In genomic region chr16:29613307-29614057, GRCh38 we compare ENCODE assay signal across 8 cellular contexts. TPM values are rescaled to one million over a fixed set of nuclear protein-coding genes. Genes with fewer than 3 reads are reported as not detected.
DNase-seq lines count a peak whose midpoint lies in the region; ATAC-seq and TF ChIP-seq lines count a peak whose summit lies in the region.
"Not testable (repeated sequence)": the region's sequence is repeated elsewhere in the genome, so short reads cannot be mapped to it uniquely, and the experiment has no call there.

No MANE protein-coding gene starts in this region.

- intact Hi-C loops in mammary epithelial cell (cut with micrococcal nuclease), result loop anchor here (2.0 kb wide), 1 partner anchor 207 kb away; the partner anchor contains the start of gene MVP
- intact Hi-C loops in sigmoid colon (cut with DNase I); vagina (cut with DNase I): not testable (repeated sequence)

- H3K4me1 ChIP-seq in mammary epithelial cell (ENCODE audit: insufficient read depth, low read length); vagina: not testable (repeated sequence)
- peaks cover 0 to 29% (median 11%) of the 10 kb centered on the region in 4 donors for H3K4me1 ChIP-seq in sigmoid colon

- ATAC-seq in GM18498 (IDR thresholded peaks at IDR 0.05; ENCODE audit: unreplicated experiment), result peak; percentile 51
- ATAC-seq in HG03196 (IDR thresholded peaks at IDR 0.05; ENCODE audit: unreplicated experiment), result peak; percentile 28

- CTCF ChIA-PET in mammary epithelial cell (lab: Charles Lee; ENCODE audit: low non-redundant PET), result interaction anchor here (0.7 kb wide), 1 partner anchor 419 kb away, joined by 4 read pairs; no protein-coding TSS in a partner anchor

- H3K27me3 ChIP-seq in mammary epithelial cell (ENCODE audit: insufficient read depth, low read length); sigmoid colon; vagina: not testable (repeated sequence)

- H3K4me3 ChIP-seq in mammary epithelial cell (replicated peaks in 1 of 3; ENCODE audit: insufficient read depth in 1 of 3, low read depth in 2 of 3, low read length in 3 of 3), result peak overlapping the region; percentile 73 to 91 (median 85)
- peak overlapping the region; percentile 75 for H3K4me3 ChIP-seq in iPS-18c (ENCODE audit: insufficient read depth, low read depth, low read length)
- peak overlapping the region; percentile 54 to 66 (median 58) for H3K4me3 ChIP-seq in sigmoid colon
- H3K4me3 ChIP-seq in vagina, result peak overlapping the region; percentile 63 to 75

- peak; percentile 15 to 35 for TF ChIP-seq POLR2A in sigmoid colon (IDR thresholded peaks at IDR 0.05)
- TF ChIP-seq POLR2A in vagina (IDR thresholded peaks at IDR 0.05), result peak in 1 of 2 donors; percentile 64

- H2AFZ ChIP-seq in mammary epithelial cell (ENCODE audit: low read depth, low read length), result peak overlapping the region; percentile 81

- in situ Hi-C loops in mammary epithelial cell (cut with MboI; ENCODE audit: low sequenced_read_pairs in 2 of 2), result not testable (repeated sequence)

- peaks cover 38% of the 10 kb centered on the region for H3K79me2 ChIP-seq in mammary epithelial cell (ENCODE audit: insufficient read depth, low read length)

- TF ChIP-seq EP300 in sigmoid colon (IDR thresholded peaks at IDR 0.05), result not testable (repeated sequence)

- not testable (repeated sequence) for H4K20me1 ChIP-seq in mammary epithelial cell (ENCODE audit: insufficient read depth, low read length)

- DNase-seq in NCI-H460 (ENCODE audit: extremely low read depth, low read depth), result peak; percentile 85
- DNase-seq in activated CD4-positive, CD25-positive, alpha-beta regulatory T cell (lab: John Stamatoyannopoulos, UW), result peak; percentile 74 to 88 (median 84)
- peak; percentile 76 for DNase-seq in mammary epithelial cell
- DNase-seq in sigmoid colon, result peak; percentile 90
- not testable (repeated sequence) for DNase-seq in vagina (ENCODE audit: extremely low spot score in 2 of 2)

- H3K4me2 ChIP-seq in mammary epithelial cell (ENCODE audit: insufficient read depth, low read depth, low read length), result peak overlapping the region; percentile 81

- TF ChIP-seq CTCF in mammary epithelial cell (conservative IDR thresholded peaks at IDR 0.05 in 1 of 2, IDR thresholded peaks at IDR 0.05 in 1 of 2; ENCODE audit: extremely low read depth in 1 of 2, insufficient read depth in 1 of 2, low read depth in 1 of 2, low read length in 2 of 2); sigmoid colon (IDR thresholded peaks at IDR 0.05); vagina (IDR thresholded peaks at IDR 0.05): not testable (repeated sequence)

- H3K36me3 ChIP-seq in mammary epithelial cell (ENCODE audit: insufficient read depth, low read length); sigmoid colon; vagina: not testable (repeated sequence)

- dilution Hi-C loops in mammary epithelial cell (cut with HindIII; ENCODE audit: low sequenced_read_pairs), result not testable (repeated sequence)

- H3K27ac ChIP-seq in mammary epithelial cell (ENCODE audit: insufficient read depth, low read depth, low read length) (peak overlapping the region; percentile 80), sigmoid colon (peak overlapping the region; percentile 75 to 85 (median 78))
- not testable (repeated sequence) for H3K27ac ChIP-seq in vagina

- not testable (repeated sequence) for H3K9me3 ChIP-seq in mammary epithelial cell (replicated peaks; ENCODE audit: insufficient read depth, low read length); iPS-18c (ENCODE audit: control insufficient read depth, insufficient read depth, low read length); sigmoid colon; vagina

- BruUV-seq in mammary epithelial cell (replicated peaks; lab: Mats Ljungman, UMichigan), result not testable (repeated sequence)

- H3K9ac ChIP-seq in mammary epithelial cell (ENCODE audit: insufficient read depth, low read length), result peak overlapping the region; percentile 88

- WGBS in mammary epithelial cell (ENCODE audit: low coverage, missing lambda C conversion rate), result 2% methylated on average over 9 of the region's 100 CpGs
- 5 to 6% methylated on average over 100 of the region's 100 CpGs for WGBS in sigmoid colon, 2 donors

RNA-seq across cellular contexts. Expression of gene SPN, which starts 49.6 kb away (rescaled TPM):
- not detected in 2 replicates for total RNA-seq in NCI-H460 (2014; rRNA removed; shearing (Covaris generic))
- polyA plus RNA-seq in NCI-H460 (2014; cell fraction: nucleus; rRNA removed), result not detected in 2 replicates
- total RNA-seq in mammary epithelial cell (not detected), sigmoid colon (1 to 10 TPM in 2 of 4 donors, under 1 TPM in 2; 0.28 to 1.6 (median 0.94) TPM), vagina (7.4 TPM)
- polyA plus RNA-seq in mammary epithelial cell (not detected), sigmoid colon (10 to 100 TPM in 1 of 3 donors, 1 to 10 TPM in 1, under 1 TPM in 1; 0.60 to 13.3 (median 6.7) TPM)
- polyA minus RNA-seq in mammary epithelial cell, result not detected
